In genomic region chr3:31980530-31981205, GRCh38 we compare ENCODE assay signal across 8 cellular contexts. TPM values are rescaled to one million over a fixed set of nuclear protein-coding genes. Genes with fewer than 3 reads are reported as not detected.
DNase-seq lines count a peak whose midpoint lies in the region; ATAC-seq and TF ChIP-seq lines count a peak whose summit lies in the region.

No MANE protein-coding gene starts in this region.

- H3K9me3 ChIP-seq in left ventricle myocardium inferior (replicated peaks), result no peaks in the 10 kb centered on the region
- no peaks in the 10 kb centered on the region for H3K9me3 ChIP-seq in prostate gland

- ATAC-seq in GM18498 (IDR thresholded peaks at IDR 0.05; ENCODE audit: unreplicated experiment) (peak; percentile 62), HG03354 (IDR thresholded peaks at IDR 0.05; ENCODE audit: poor library complexity, severe bottlenecking, unreplicated experiment) (peak; percentile 72)

- peaks cover 13% of the 10 kb centered on the region for H3K36me3 Mint-ChIP-seq in activated naive CD8-positive, alpha-beta T cell treated with anti-CD3 and anti-CD28 coated beads for 36 hours

- H3K4me3 Mint-ChIP-seq in activated naive CD8-positive, alpha-beta T cell treated with anti-CD3 and anti-CD28 coated beads for 36 hours, result peak overlapping the region; percentile 80

- TF ChIP-seq CTCF in left ventricle myocardium inferior (IDR thresholded peaks at IDR 0.05; ENCODE audit: borderline replicate concordance) (peak; percentile 20), prostate gland (IDR thresholded peaks at IDR 0.05) (peak in 3 of 4 experiments; percentile 7 to 28 (median 18))

- H3K9me3 Mint-ChIP-seq in activated naive CD8-positive, alpha-beta T cell treated with anti-CD3 and anti-CD28 coated beads for 36 hours, result peaks cover 3% of the 10 kb centered on the region

- peaks cover 41% of the 10 kb centered on the region for H3K27me3 Mint-ChIP-seq in activated naive CD8-positive, alpha-beta T cell treated with anti-CD3 and anti-CD28 coated beads for 36 hours

- under 1% methylated on average over 33 of the region's 66 CpGs for WGBS in prostate gland

- intact Hi-C loops in left ventricle myocardium inferior (cut with micrococcal nuclease), result no loop called here
- intact Hi-C loops in prostate gland (cut with DNase I), result loop anchor here (5.0 kb wide), 2 partner anchors 127 to 178 kb away; partner anchors contain the start of gene GPD1L

- H3K36me3 ChIP-seq in left ventricle myocardium inferior (no peaks in the 10 kb centered on the region), prostate gland (no peaks in the 10 kb centered on the region)

- peak; percentile 88 for DNase-seq in RPMI8226
- peak; percentile 59 for DNase-seq in activated naive CD8-positive, alpha-beta T cell treated with anti-CD3 and anti-CD28 coated beads for 36 hours
- peak; percentile 36 for DNase-seq in left ventricle myocardium inferior
- peak; percentile 78 for DNase-seq in prostate gland (ENCODE audit: low spot score)
- no peak for DNase-seq in superior temporal gyrus (ENCODE audit: extremely low spot score)
- DNase-seq in NCI-H446 treated with DMSO at 0.1 percent for 48 hours (lab: John Stamatoyannopoulos, UW), result no peak

- no peak for TF ChIP-seq POLR2A in prostate gland (IDR thresholded peaks at IDR 0.05)

- no peak overlapping the region for H3K27ac Mint-ChIP-seq in activated naive CD8-positive, alpha-beta T cell treated with anti-CD3 and anti-CD28 coated beads for 36 hours

- no peaks in the 10 kb centered on the region for H3K27me3 ChIP-seq in left ventricle myocardium inferior (ENCODE audit: low read depth)
- H3K27me3 ChIP-seq in prostate gland (replicated peaks; ENCODE audit: insufficient read depth), result no peaks in the 10 kb centered on the region

- peak overlapping the region; percentile 82 for H3K4me3 ChIP-seq in left ventricle myocardium inferior
- H3K4me3 ChIP-seq in prostate gland, result peak overlapping the region; percentile 60 to 73

- peak overlapping the region; percentile 88 for H3K27ac ChIP-seq in left ventricle myocardium inferior (replicated peaks)
- H3K27ac ChIP-seq in prostate gland, result peak overlapping the region; percentile 81 to 83

- H3K4me1 ChIP-seq in left ventricle myocardium inferior (peaks cover 31% of the 10 kb centered on the region), prostate gland (replicated peaks) (no peaks in the 10 kb centered on the region)

- H3K4me1 Mint-ChIP-seq in activated naive CD8-positive, alpha-beta T cell treated with anti-CD3 and anti-CD28 coated beads for 36 hours, result peaks cover 30% of the 10 kb centered on the region

RNA-seq across cellular contexts. Expression of gene OSBPL10, which starts 0.4 kb away (rescaled TPM):
- total RNA-seq in activated naive CD8-positive, alpha-beta T cell treated with anti-CD3 and anti-CD28 coated beads for 36 hours, result 1 to 10 TPM; 5.4 to 5.5 TPM
- total RNA-seq in left ventricle myocardium inferior (6.4 TPM), prostate gland (100 to 1,000 TPM in 1 of 2 donors, 10 to 100 TPM in 1; 82.8 to 127 TPM)

RNA-seq across cellular contexts. Expression of gene ZNF860, which starts 0.9 kb away (rescaled TPM):
- under 1 TPM; 0.34 to 0.37 TPM for total RNA-seq in activated naive CD8-positive, alpha-beta T cell treated with anti-CD3 and anti-CD28 coated beads for 36 hours
- 0.08 TPM for total RNA-seq in left ventricle myocardium inferior
- 1 to 10 TPM; 3.7 to 4.4 TPM for total RNA-seq in prostate gland

Comparison
In these comparisons a context has a peak if more than half of its experiments do, and no peak if none do; other contexts are left out.
1. DNase-seq: peak in RPMI8226 (single experiment), activated naive CD8-positive, alpha-beta T cell treated with anti-CD3 and anti-CD28 coated beads for 36 hours (single experiment), left ventricle myocardium inferior (single experiment) and prostate gland (single experiment); none in superior temporal gyrus (single experiment) and NCI-H446 treated with DMSO at 0.1 percent for 48 hours (single experiment).
2. RNA of gene OSBPL10, which starts 0.4 kb away (total RNA-seq): 82.8 to 127 TPM in prostate gland; 6.4 TPM in left ventricle myocardium inferior (single experiment) and 5.4 to 5.5 TPM in activated naive CD8-positive, alpha-beta T cell treated with anti-CD3 and anti-CD28 coated beads for 36 hours; every median in the first group is over 10 times any median in the second.